ENCODE assay signal across 8 cellular contexts in the genomic region with DNA sequence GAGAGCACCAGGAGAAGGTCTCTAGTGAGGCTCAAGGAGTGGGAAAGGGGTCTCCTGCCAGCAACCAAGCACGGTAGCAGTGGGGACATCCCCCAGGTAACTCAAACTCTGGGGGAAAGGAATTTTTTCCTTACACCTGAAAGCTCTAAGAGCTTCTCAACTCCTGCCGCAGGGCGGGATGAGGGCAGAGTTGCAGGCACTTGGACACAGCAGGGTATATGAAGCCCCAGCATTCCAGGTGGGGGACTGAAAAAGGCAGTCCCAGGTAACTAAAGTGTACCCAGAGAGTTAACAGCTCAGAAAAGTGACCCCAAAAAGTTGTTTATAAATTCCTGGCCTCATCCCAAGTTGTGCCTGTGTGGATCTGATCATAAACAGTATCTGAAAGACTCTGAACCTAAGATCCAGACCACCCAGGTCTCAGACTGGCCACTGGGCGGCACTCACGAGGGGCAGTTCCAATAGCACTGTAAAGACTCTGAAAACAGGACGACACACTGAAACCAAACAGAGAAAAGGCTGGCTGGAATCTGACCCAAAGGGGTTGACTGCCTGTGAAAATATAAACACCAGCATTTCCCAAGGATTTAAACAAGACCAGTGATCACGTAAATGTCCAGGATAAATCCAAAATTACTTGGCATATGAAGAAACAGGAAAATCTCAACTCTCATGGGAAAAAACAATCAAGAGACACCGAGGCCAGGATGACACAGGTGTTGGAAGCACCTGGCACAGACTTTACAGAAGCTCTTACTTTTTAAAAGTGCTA. TPM values are rescaled to one million over a fixed set of nuclear protein-coding genes. Genes with fewer than 3 reads are reported as not detected.
DNase-seq lines count a peak whose midpoint lies in the region; ATAC-seq and TF ChIP-seq lines count a peak whose summit lies in the region.

No MANE protein-coding gene starts in this region.

- DNase-seq in Right ventricle myocardium inferior (ENCODE audit: missing footprints): peak; percentile 74
- DNase-seq in cardiac septum (ENCODE audit: low spot score): no peak
- peak; percentile 10 for DNase-seq in NCI-H446 treated with DMSO at 0.1 percent for 48 hours (lab: John Stamatoyannopoulos, UW)
- DNase-seq in astrocyte of the cerebellum (ENCODE audit: low read depth): peak; percentile 54
- peak; percentile 38 for DNase-seq in iPS DF 4.7 (ENCODE audit: extremely low read depth, low spot score)
- peak; percentile 41 for DNase-seq in stimulated activated CD8-positive, alpha-beta memory T cell treated with anti-CD3 and anti-CD28 coated beads, Interleukin-4, amount 100 ng/mL, for 48 hours

- H3K4me3 ChIP-seq in astrocyte of the cerebellum (ENCODE audit: low read depth, low read length): no peak overlapping the region

- peak; percentile 93 for TF ChIP-seq CTCF in astrocyte of the cerebellum (IDR thresholded peaks at IDR 0.05; ENCODE audit: low read depth, low read length, missing control alignments)

- intact Hi-C loops in Right ventricle myocardium inferior (cut with DNase I): no loop called here
- intact Hi-C loops in cardiac septum (cut with DNase I): no loop called here

- ATAC-seq in Right ventricle myocardium inferior (peak; percentile 80), HG02981 (IDR thresholded peaks at IDR 0.05; ENCODE audit: unreplicated experiment) (no peak), GM21576 (IDR thresholded peaks at IDR 0.05; ENCODE audit: unreplicated experiment) (no peak)

- in situ Hi-C loops in astrocyte of the cerebellum (cut with HindIII; ENCODE audit: low sequenced_read_pairs): no loop called here

RNA-seq across cellular contexts. Expression of a gene that starts 47.5 kb away (rescaled TPM):
- total RNA-seq in Right ventricle myocardium inferior: not detected
- not detected for total RNA-seq in cardiac septum

RNA-seq across cellular contexts. Expression of a gene that starts 47.6 kb away (rescaled TPM):
- total RNA-seq in Right ventricle myocardium inferior: 9.5 TPM
- total RNA-seq in cardiac septum: 8.7 TPM
